10 cellular contexts compared by ENCODE assay signal in the genomic region with DNA sequence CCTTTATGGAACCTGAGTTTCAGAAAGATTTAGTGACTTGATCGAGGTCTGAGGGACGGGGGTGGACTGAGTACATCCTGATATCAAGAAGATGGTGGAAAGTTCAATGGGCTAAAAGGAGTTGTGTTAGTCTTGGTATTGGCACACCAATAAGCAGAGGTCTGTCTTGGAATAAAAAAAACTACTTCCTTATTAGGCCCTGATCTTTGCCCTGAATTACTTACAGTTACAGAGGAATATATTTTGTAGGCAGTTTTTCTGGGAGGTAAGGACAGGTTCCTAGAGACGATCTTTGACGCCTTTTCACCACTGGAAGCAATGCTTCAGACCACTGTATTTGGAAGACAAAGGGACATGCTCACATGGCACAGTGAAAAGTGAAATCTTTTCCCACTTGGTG. TPM values are rescaled to one million over a fixed set of nuclear protein-coding genes. Genes with fewer than 3 reads are reported as not detected.
A peak's percentile ranks its signal among the peaks of the same experiment; 100 is the strongest.
DNase-seq lines count a peak whose midpoint lies in the region; ATAC-seq, FAIRE-seq and TF ChIP-seq lines count a peak whose summit lies in the region.
"Had no signal": no experiment of that assay in that cellular context is flagged by ENCODE, and none has a peak within 500 bp of the region (broad histone marks: within the 10 kb centered on the region; RNA-seq: fewer than 3 reads in every experiment).

No MANE protein-coding gene starts in this region.

- in situ Hi-C loops in HAP-1 (cut with MboI; ENCODE audit: low sequenced_read_pairs), result no loop called here
- in situ Hi-C loops in HepG2 (cut with HindIII; ENCODE audit: extremely low pct_ligation_motif_present, low pct_unique_long_range_greater_than_20kb), result no loop called here

- no peak for TF ChIP-seq EP300 in HepG2 (IDR thresholded peaks at IDR 0.05; ENCODE audit: low read depth in 2 of 2, low read length in 2 of 2)
- TF ChIP-seq EP300 in HepG2 (CRISPR knock-in tag; IDR thresholded peaks at IDR 0.05; ENCODE audit: borderline replicate concordance), result no peak

- no peaks in the 10 kb centered on the region for H3K9me3 Mint-ChIP-seq in activated T-helper 17 cell treated with anti-CD3 and anti-CD28 coated beads, Interleukin-2, amount 50 U/mL, for 72 hours
- H3K9me3 Mint-ChIP-seq in memory B cell, result no peaks in the 10 kb centered on the region

- CTCF ChIA-PET in HepG2 (lab: Yijun Ruan, JAX; ENCODE audit: low intra/inter-chr PET ratio, low total read pairs), result no interaction called here

- no peak for ATAC-seq in activated T-helper 17 cell treated with anti-CD3 and anti-CD28 coated beads, Interleukin-2, amount 50 U/mL, for 72 hours (replicated peaks)
- ATAC-seq in memory B cell (ENCODE audit: low read depth) (no peak), HepG2 (no peak), HG02623 (IDR thresholded peaks at IDR 0.05; ENCODE audit: unreplicated experiment) (no peak)

- H3K79me2 ChIP-seq in HepG2 (ENCODE audit: insufficient read depth, low read length), result no peaks in the 10 kb centered on the region

- H3K4me3 Mint-ChIP-seq in activated T-helper 17 cell treated with anti-CD3 and anti-CD28 coated beads, Interleukin-2, amount 50 U/mL, for 72 hours, result peak overlapping the region; percentile 37
- peak overlapping the region; percentile 58 for H3K4me3 Mint-ChIP-seq in memory B cell

- POLR2A ChIA-PET in HepG2 (lab: Yijun Ruan, JAX), result no interaction called here

- BruUV-seq in HepG2 (replicated peaks; lab: Mats Ljungman, UMichigan), result no TSS peak

- no peak for TF ChIP-seq POLR2A in HepG2 (IDR thresholded peaks at IDR 0.05; ENCODE audit: insufficient read depth in 1 of 2, low read depth in 2 of 2, low read length in 2 of 2)

- peak overlapping the region; percentile 66; the same call in 1 of the 2 replicates for H3K27ac ChIP-seq in 22Rv1
- no peak overlapping the region for H3K27ac ChIP-seq in HepG2 (ENCODE audit: extremely low read length, insufficient read depth, low read length)

- H3K4me2 ChIP-seq in HepG2 (ENCODE audit: low read depth, low read length), result no peak overlapping the region

- no peaks in the 10 kb centered on the region for H3K9me3 ChIP-seq in HAP-1
- H3K9me3 ChIP-seq in HepG2 (ENCODE audit: low read length), result no peaks in the 10 kb centered on the region

- no peak overlapping the region for H3K9ac ChIP-seq in HepG2 (ENCODE audit: insufficient read depth, low read depth, low read length)

- H3K27me3 Mint-ChIP-seq in activated T-helper 17 cell treated with anti-CD3 and anti-CD28 coated beads, Interleukin-2, amount 50 U/mL, for 72 hours, result no peaks in the 10 kb centered on the region
- H3K27me3 Mint-ChIP-seq in memory B cell, result no peaks in the 10 kb centered on the region

- no peak overlapping the region for H3K27ac Mint-ChIP-seq in activated T-helper 17 cell treated with anti-CD3 and anti-CD28 coated beads, Interleukin-2, amount 50 U/mL, for 72 hours
- no peak overlapping the region for H3K27ac Mint-ChIP-seq in memory B cell

- WGBS in HepG2 (ENCODE audit: low lambda C conversion rate), result 23% methylated on average over 4 of the region's 4 CpGs

- H3K27me3 ChIP-seq in HAP-1 (ENCODE audit: low read depth), result no peaks in the 10 kb centered on the region
- H3K27me3 ChIP-seq in HepG2 (ENCODE audit: control insufficient read depth in 1 of 2, insufficient read depth in 2 of 2, low read length in 2 of 2), result no peaks in the 10 kb centered on the region

- no peak for FAIRE-seq in urothelium cell line (lab: Jason Lieb, UNC)
- FAIRE-seq in HepG2 (lab: Jason Lieb, UNC), result no peak
- FAIRE-seq: endometrium had no signal

- H3K4me3 ChIP-seq in HAP-1, result peak overlapping the region; percentile 37; the same call in 1 of the 2 replicates
- H3K4me3 ChIP-seq in HepG2 (replicated peaks in 1 of 3; ENCODE audit: insufficient read depth in 1 of 3, low read depth in 2 of 3, low read length in 3 of 3), result no peak overlapping the region

- H3K4me1 ChIP-seq in HAP-1, result peaks cover 29% of the 10 kb centered on the region
- no peaks in the 10 kb centered on the region for H3K4me1 ChIP-seq in HepG2 (ENCODE audit: insufficient read depth, low read length)

- no peak for TF ChIP-seq RAD21 in HepG2 (CRISPR knock-in tag; IDR thresholded peaks at IDR 0.05)

- H3K4me1 Mint-ChIP-seq in activated T-helper 17 cell treated with anti-CD3 and anti-CD28 coated beads, Interleukin-2, amount 50 U/mL, for 72 hours, result no peaks in the 10 kb centered on the region
- H3K4me1 Mint-ChIP-seq in memory B cell, result no peaks in the 10 kb centered on the region

- no peaks in the 10 kb centered on the region for H4K20me1 ChIP-seq in HepG2 (ENCODE audit: insufficient read depth, low read length)

- DNase-seq in HAP-1 (ENCODE audit: low spot score in 2 of 2) (peak in 1 of 2 experiments; percentile 47), memory B cell (ENCODE audit: low spot score in 2 of 2) (no peak), urothelium cell line (ENCODE audit: low spot score) (no peak), HepG2 (ENCODE audit: low spot score) (no peak), HuH-7.5 (ENCODE audit: low spot score) (no peak)

- no peaks in the 10 kb centered on the region for H3K36me3 Mint-ChIP-seq in activated T-helper 17 cell treated with anti-CD3 and anti-CD28 coated beads, Interleukin-2, amount 50 U/mL, for 72 hours (ENCODE audit: low read depth)
- no peaks in the 10 kb centered on the region for H3K36me3 Mint-ChIP-seq in memory B cell

- H3K36me3 ChIP-seq in HAP-1 (replicated peaks) (no peaks in the 10 kb centered on the region), HepG2 (replicated peaks in 1 of 2; ENCODE audit: control insufficient read depth in 1 of 2, insufficient read depth in 2 of 2, low read length in 2 of 2) (no peaks in the 10 kb centered on the region)

- no peak overlapping the region for H2AFZ ChIP-seq in HepG2 (ENCODE audit: low read length)

- intact Hi-C loops in HepG2 (cut with micrococcal nuclease; ENCODE audit: unreplicated experiment), result no loop called here

- no peak for TF ChIP-seq CTCF in 22Rv1 (IDR thresholded peaks at IDR 0.05)
- no peak for TF ChIP-seq CTCF in HepG2 (CRISPR knock-in tag; IDR thresholded peaks at IDR 0.05)

TF ChIP-seq in HepG2, 621 proteins besides CTCF, POLR2A, EP300 and RAD21 (continues in another document):
- TF ChIP-seq MED8 (CRISPR knock-in tag; IDR thresholded peaks at IDR 0.05; ENCODE audit: insufficient replicate concordance) (no peak), ZNF75D (CRISPR knock-in tag; IDR thresholded peaks at IDR 0.05; ENCODE audit: borderline replicate concordance) (no peak), ZNF17 (CRISPR knock-in tag; IDR thresholded peaks at IDR 0.05) (no peak), RARG (CRISPR knock-in tag; IDR thresholded peaks at IDR 0.05; ENCODE audit: low read depth) (no peak)
- TF ChIP-seq, protein P1, sequence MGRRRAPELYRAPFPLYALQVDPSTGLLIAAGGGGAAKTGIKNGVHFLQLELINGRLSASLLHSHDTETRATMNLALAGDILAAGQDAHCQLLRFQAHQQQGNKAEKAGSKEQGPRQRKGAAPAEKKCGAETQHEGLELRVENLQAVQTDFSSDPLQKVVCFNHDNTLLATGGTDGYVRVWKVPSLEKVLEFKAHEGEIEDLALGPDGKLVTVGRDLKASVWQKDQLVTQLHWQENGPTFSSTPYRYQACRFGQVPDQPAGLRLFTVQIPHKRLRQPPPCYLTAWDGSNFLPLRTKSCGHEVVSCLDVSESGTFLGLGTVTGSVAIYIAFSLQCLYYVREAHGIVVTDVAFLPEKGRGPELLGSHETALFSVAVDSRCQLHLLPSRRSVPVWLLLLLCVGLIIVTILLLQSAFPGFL (CRISPR knock-in tag; IDR thresholded peaks at IDR 0.05), result no peak
- TF ChIP-seq, protein P2, sequence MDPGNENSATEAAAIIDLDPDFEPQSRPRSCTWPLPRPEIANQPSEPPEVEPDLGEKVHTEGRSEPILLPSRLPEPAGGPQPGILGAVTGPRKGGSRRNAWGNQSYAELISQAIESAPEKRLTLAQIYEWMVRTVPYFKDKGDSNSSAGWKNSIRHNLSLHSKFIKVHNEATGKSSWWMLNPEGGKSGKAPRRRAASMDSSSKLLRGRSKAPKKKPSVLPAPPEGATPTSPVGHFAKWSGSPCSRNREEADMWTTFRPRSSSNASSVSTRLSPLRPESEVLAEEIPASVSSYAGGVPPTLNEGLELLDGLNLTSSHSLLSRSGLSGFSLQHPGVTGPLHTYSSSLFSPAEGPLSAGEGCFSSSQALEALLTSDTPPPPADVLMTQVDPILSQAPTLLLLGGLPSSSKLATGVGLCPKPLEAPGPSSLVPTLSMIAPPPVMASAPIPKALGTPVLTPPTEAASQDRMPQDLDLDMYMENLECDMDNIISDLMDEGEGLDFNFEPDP (CRISPR knock-in tag; conservative IDR thresholded peaks at IDR 0.05), result no peak

RNA-seq across cellular contexts. Expression of a gene that starts 0.7 kb away (rescaled TPM):
- not detected for total RNA-seq in activated T-helper 17 cell treated with anti-CD3 and anti-CD28 coated beads, Interleukin-2, amount 50 U/mL, for 72 hours
- not detected in 2 replicates for total RNA-seq in HepG2 (2016; rRNA removed; fragmentation: Illumina TruSeq; extraction: Trizol)
- not detected in 2 replicates for total RNA-seq in HepG2 (2016; cell fraction: cytosol; rRNA removed; fragmentation: Illumina TruSeq; extraction: Trizol; ENCODE audit: low read depth)
- not detected in 2 replicates for total RNA-seq in HepG2 (2016; cell fraction: insoluble cytoplasmic fraction; rRNA removed; fragmentation: Illumina TruSeq; extraction: Trizol)
- total RNA-seq in HepG2 (2016; cell fraction: membrane; rRNA removed; fragmentation: Illumina TruSeq; extraction: Trizol), result not detected in 2 replicates
- total RNA-seq in HepG2 (2016; cell fraction: nucleus; rRNA removed; fragmentation: Illumina TruSeq; extraction: Trizol), result not detected in 2 replicates
- not detected in 2 replicates for polyA plus RNA-seq in HepG2 (2011; rRNA removed)
- not detected in 2 replicates for polyA plus RNA-seq in HepG2 (2011; cell fraction: cytosol; rRNA removed)
- not detected in 2 replicates for polyA plus RNA-seq in HepG2 (2011; cell fraction: nucleus; rRNA removed)
- polyA plus RNA-seq in HepG2 (2012), result not detected in 2 replicates
- polyA plus RNA-seq in HepG2 (2016; cell fraction: cytosol; fragmentation: Illumina TruSeq; extraction: Trizol; ENCODE audit: low read depth), result not detected in 2 replicates
- not detected in 2 replicates for polyA plus RNA-seq in HepG2 (2016; cell fraction: insoluble cytoplasmic fraction; fragmentation: Illumina TruSeq; extraction: Trizol; ENCODE audit: low read depth)
- polyA plus RNA-seq in HepG2 (2016; cell fraction: membrane; fragmentation: Illumina TruSeq; extraction: Trizol; ENCODE audit: low read depth), result not detected in 2 replicates
- polyA plus RNA-seq in HepG2 (2016; cell fraction: nucleus; fragmentation: Illumina TruSeq; extraction: Trizol; ENCODE audit: insufficient read depth, low read depth), result not detected in 2 replicates
- polyA minus RNA-seq in HepG2 (2011; rRNA and poly(A)+ RNA removed; ENCODE audit: low replicate concordance), result 18.8 TPM in 1 of 2 replicates, not detected in the other
- polyA minus RNA-seq in HepG2 (2011; cell fraction: cytosol; rRNA and poly(A)+ RNA removed), result 0.10 and 0.44 TPM in 2 replicates
- 0.13 TPM in 1 of 2 replicates, not detected in the other for polyA minus RNA-seq in HepG2 (2011; cell fraction: nucleus; rRNA and poly(A)+ RNA removed)
- total RNA-seq: lung microvascular endothelial cell had no signal
